12 cellular contexts compared by ENCODE assay signal in genomic region chr11:3583476-3583875, GRCh38. TPM values are rescaled to one million over a fixed set of nuclear protein-coding genes. Genes with fewer than 3 reads are reported as not detected.
"Had no signal": no experiment of that assay in that cellular context is flagged by ENCODE, and none has a peak within 500 bp of the region (broad histone marks: within the 10 kb centered on the region; RNA-seq: fewer than 3 reads in every experiment).

No MANE protein-coding gene starts in this region.

RNA-seq across cellular contexts. Expression of gene ART5, which starts 58.3 kb away (rescaled TPM):
- total RNA-seq: activated CD4-positive, alpha-beta memory T cell treated with anti-CD3 and anti-CD28 coated beads, Interleukin-2, amount 10 ng/mL, durations not matched to agents 7 days and 5 days; activated CD4-positive, alpha-beta T cell treated with anti-CD3 and anti-CD28 coated beads, Interleukin-2, amount 10 ng/mL, durations not matched to agents 24 days and 14 days; activated naive CD4-positive, alpha-beta T cell treated with anti-CD3 and anti-CD28 coated beads for 36 hours; activated naive CD8-positive, alpha-beta T cell treated with anti-CD3 and anti-CD28 coated beads, Interleukin-2, amount 10 ng/mL, durations not matched to agents 7 days and 5 days; activated T-cell treated with anti-CD3 and anti-CD28 coated beads, Interleukin-2, amount 50 U/mL, for 72 hours; bronchial epithelial cell; kidney; left lobe of liver; mesenteric fat pad; stomach; suprapubic skin; T-helper 17 cell had no signal
